3 cellular contexts compared by ENCODE assay signal in genomic region chrX:9906919-9907318, GRCh38.
TF ChIP-seq lines count a peak whose summit lies in the region.

No MANE protein-coding gene starts in this region.

TF ChIP-seq in SK-N-SH, 30 proteins besides CTCF, POLR2A, EP300 and RAD21:
- TF ChIP-seq MAX (IDR thresholded peaks at IDR 0.05; ENCODE audit: low read depth) (no peak), CHD2 (IDR thresholded peaks at IDR 0.05; ENCODE audit: low read length, partially characterized antibody) (no peak), RCOR1 (IDR thresholded peaks at IDR 0.05; ENCODE audit: low read length) (no peak), GABPA (IDR thresholded peaks at IDR 0.05; ENCODE audit: low read depth) (no peak), GATA2 (CRISPR knock-in tag; IDR thresholded peaks at IDR 0.05) (no peak), ELF1 (IDR thresholded peaks at IDR 0.05) (no peak), TAF1 (IDR thresholded peaks at IDR 0.05; ENCODE audit: borderline replicate concordance, low read depth, low read length) (no peak), FOXJ3 (CRISPR knock-in tag; IDR thresholded peaks at IDR 0.05) (no peak), EZH2phosphoT487 (IDR thresholded peaks at IDR 0.05; ENCODE audit: borderline replicate concordance, low read depth) (no peak), YY1 (IDR thresholded peaks at IDR 0.05; ENCODE audit: low read depth) (no peak)

TF ChIP-seq in SK-N-SH treated with all-trans-retinoic acid at 6 μM for 48 hours, 23 proteins besides CTCF, POLR2A, EP300 and RAD21:
- TF ChIP-seq ARNTL (CRISPR knock-in tag; IDR thresholded peaks at IDR 0.05; ENCODE audit: borderline replicate concordance, low read depth) (no peak), SNAI2 (CRISPR knock-in tag; IDR thresholded peaks at IDR 0.05) (no peak), TOX (CRISPR knock-in tag; IDR thresholded peaks at IDR 0.05; ENCODE audit: borderline replicate concordance) (no peak)
TF ChIP-seq in SK-N-SH treated with all-trans-retinoic acid at 6 μM for 48 hours: peak in this region for 0.

TF ChIP-seq in H1, 55 proteins besides CTCF, POLR2A, EP300 and RAD21:
- 0 out of 2 replicates have a peak, but pooled peaks have one; percentile 15 for TF ChIP-seq TEAD4 (IDR thresholded peaks at IDR 0.05; ENCODE audit: low read depth, low read length)
- no peak for TF ChIP-seq MAFK (IDR thresholded peaks at IDR 0.05; ENCODE audit: low read depth, low read length)
